8 cellular contexts compared by ENCODE assay signal in genomic region chr14:90398315-90398811, GRCh38. TPM values are rescaled to one million over a fixed set of nuclear protein-coding genes. Genes with fewer than 3 reads are reported as not detected.
DNase-seq lines count a peak whose midpoint lies in the region; ATAC-seq and TF ChIP-seq lines count a peak whose summit lies in the region.

No MANE protein-coding gene starts in this region.

- H3K27ac ChIP-seq in lung (ENCODE audit: low read depth in 1 of 2, low read length in 1 of 2) = peak overlapping the region; percentile 80 to 97

- TF ChIP-seq CTCF in NB4 (IDR thresholded peaks at IDR 0.05; ENCODE audit: low read depth, low read length) = no peak
- TF ChIP-seq CTCF in choroid plexus epithelial cell (conservative IDR thresholded peaks at IDR 0.05; ENCODE audit: low read depth, low read length) = no peak
- TF ChIP-seq CTCF in lung (IDR thresholded peaks at IDR 0.05; ENCODE audit: control extremely low read depth, extremely low read depth) = no peak

- no peaks in the 10 kb centered on the region for H3K27me3 ChIP-seq in lung (ENCODE audit: control insufficient read depth, insufficient read depth)

- DNase-seq in EH (ENCODE audit: low read depth) (peak; percentile 42), NB4 (ENCODE audit: low read depth) (peak; percentile 75), choroid plexus epithelial cell (ENCODE audit: low read depth) (peak; percentile 42), lung (ENCODE audit: low spot score) (peak; percentile 50), 8988T (no peak)
- peak; percentile 55 for DNase-seq in activated CD4-positive, alpha-beta T cell treated with anti-CD3 and anti-CD28 coated beads for 1 hour
- peak; percentile 21 for DNase-seq in stimulated activated CD8-positive, alpha-beta memory T cell treated with anti-CD3 and anti-CD28 coated beads, Interleukin-15, amount 100 ng/mL, for 24 hours (ENCODE audit: low read depth)

- H3K36me3 ChIP-seq in lung (ENCODE audit: control insufficient read depth in 2 of 2, insufficient read depth in 2 of 2, low read length in 2 of 2) = peaks cover 21 to 31% of the 10 kb centered on the region in 2 donors

- 2% methylated on average over 21 to 35 of the region's 35 CpGs for WGBS in lung, 2 donors

- H3K9me3 ChIP-seq in lung (ENCODE audit: control insufficient read depth in 2 of 2, insufficient read depth in 1 of 2, low read length in 1 of 2) = no peaks in the 10 kb centered on the region

- H3K4me1 ChIP-seq in lung (ENCODE audit: control insufficient read depth in 2 of 2, insufficient read depth in 2 of 2, low read length in 2 of 2) = peaks cover 2 to 21% of the 10 kb centered on the region in 2 donors

- no peak for TF ChIP-seq POLR2A in NB4 (IDR thresholded peaks at IDR 0.05; ENCODE audit: extremely low read depth, insufficient read length)

- H3K4me3 ChIP-seq in NB4 (ENCODE audit: low read depth, low read length) = peak overlapping the region; percentile 85
- H3K4me3 ChIP-seq in choroid plexus epithelial cell (ENCODE audit: low read depth, low read length) = peak overlapping the region; percentile 96
- H3K4me3 ChIP-seq in lung = peak overlapping the region; percentile 95

- ATAC-seq in GM21723 (IDR thresholded peaks at IDR 0.05; ENCODE audit: unreplicated experiment) = peak; percentile 31
- no peak for ATAC-seq in lung (ENCODE audit: insufficient read depth, low FRiP score)

RNA-seq across cellular contexts. Expression of gene CALM1, which starts 1.5 kb away (rescaled TPM):
- total RNA-seq in lung = 100 to 1,000 TPM; 476 to 543 TPM
- polyA plus RNA-seq in lung = 100 to 1,000 TPM; 364 to 480 TPM
